1 cellular context compared by ENCODE assay signal in genomic region chr9:109118802-109119438, GRCh38.
TF ChIP-seq lines count a peak whose summit lies in the region.

No MANE protein-coding gene starts in this region.

TF ChIP-seq in GM23338, 12 proteins besides CTCF, POLR2A, EP300 and RAD21 (continued from another document):
- TF ChIP-seq ETS1 (IDR thresholded peaks at IDR 0.05) (no peak), EZH2phosphoT487 (IDR thresholded peaks at IDR 0.05; ENCODE audit: unreplicated experiment) (no peak), ZNF114 (CRISPR knock-in tag; IDR thresholded peaks at IDR 0.05) (no peak)
